ENCODE assay signal across 8 cellular contexts in the genomic region with DNA sequence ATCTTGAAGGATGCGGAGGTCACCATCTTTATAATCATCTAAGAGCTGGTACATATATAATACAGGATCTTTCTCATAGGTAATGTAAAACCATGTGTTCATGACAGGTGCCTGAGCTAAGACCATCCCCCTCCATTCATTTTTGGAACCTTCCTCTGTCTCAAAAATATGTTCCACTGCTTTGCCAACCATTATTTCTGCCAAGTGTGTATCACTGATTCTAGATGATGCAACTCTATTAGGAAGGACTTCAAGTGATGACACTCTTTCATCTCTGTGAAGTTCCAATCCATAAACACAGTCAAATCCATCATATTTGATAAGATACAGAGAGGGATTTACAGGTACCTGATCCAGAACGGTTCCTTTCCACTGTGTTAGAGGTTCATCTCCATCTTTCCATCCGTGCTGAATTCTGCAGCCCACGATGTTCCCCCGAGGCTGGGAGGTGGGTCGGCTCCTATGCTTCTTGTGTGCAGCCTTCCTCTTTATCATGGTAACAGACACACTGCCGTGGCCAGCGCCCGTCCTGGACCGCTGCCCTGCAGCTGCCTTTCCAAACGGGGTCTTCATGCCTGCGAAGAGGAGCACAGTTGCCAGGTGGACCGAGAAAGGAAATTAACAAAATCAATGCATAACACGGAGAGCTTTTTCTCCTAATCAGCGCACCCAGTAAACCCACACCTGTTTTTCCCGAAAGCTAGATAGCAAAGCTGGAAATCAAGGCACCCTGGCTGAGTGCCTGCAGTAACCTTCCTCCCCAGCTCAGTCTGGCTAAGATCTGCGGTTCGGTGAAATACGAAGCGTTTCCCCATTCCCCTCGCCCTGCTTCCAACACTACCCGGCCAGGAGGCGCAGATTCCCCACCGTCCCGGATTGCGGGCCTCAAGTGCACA. TPM values are rescaled to one million over a fixed set of nuclear protein-coding genes. Genes with fewer than 3 reads are reported as not detected.
A peak's percentile ranks its signal among the peaks of the same experiment; 100 is the strongest.
DNase-seq lines count a peak whose midpoint lies in the region; ATAC-seq, FAIRE-seq and TF ChIP-seq lines count a peak whose summit lies in the region.

No MANE protein-coding gene starts in this region.

- H3K4me2 ChIP-seq in A549 (peak overlapping the region; percentile 90), GM23338 (peak overlapping the region; percentile 70)

- peaks cover 21% of the 10 kb centered on the region; the same call in 2 of the 3 replicates for H3K4me1 Mint-ChIP-seq in GM23338
- H3K4me1 Mint-ChIP-seq in activated naive CD8-positive, alpha-beta T cell treated with anti-CD3 and anti-CD28 coated beads, Interleukin-2, amount 10 ng/mL, durations not matched to agents 7 days and 5 days, result peaks cover 15% of the 10 kb centered on the region

- no peak for TF ChIP-seq RAD21 in A549 (conservative IDR thresholded peaks at IDR 0.05 in 1 of 2, IDR thresholded peaks at IDR 0.05 in 1 of 2)

- TF ChIP-seq EP300 in A549 (IDR thresholded peaks at IDR 0.05), result no peak

- H3K27me3 ChIP-seq in GM23338 (ENCODE audit: insufficient read depth) (no peaks in the 10 kb centered on the region), iPS DF 6.9 (ENCODE audit: control insufficient read depth, insufficient read depth, low read length) (no peaks in the 10 kb centered on the region), skeletal muscle tissue (ENCODE audit: control insufficient read depth in 3 of 3, insufficient read depth in 3 of 3, low read length in 3 of 3) (peaks cover 0 to 2% (median 0%) of the 10 kb centered on the region in 3 donors)

- H3K9me3 Mint-ChIP-seq in GM23338, result no peaks in the 10 kb centered on the region
- H3K9me3 Mint-ChIP-seq in activated naive CD8-positive, alpha-beta T cell treated with anti-CD3 and anti-CD28 coated beads, Interleukin-2, amount 10 ng/mL, durations not matched to agents 7 days and 5 days, result no peaks in the 10 kb centered on the region

- POLR2A ChIA-PET in A549 (lab: Yijun Ruan, JAX), result interaction anchor here (0.6 to 1.7 kb wide), 5 partner anchors 17 to 268 kb away, joined by 3 to 8 read pairs (median 4); a partner anchor contains a TSS
- POLR2A ChIA-PET in activated naive CD8-positive, alpha-beta T cell treated with anti-CD3 and anti-CD28 coated beads, Interleukin-2, amount 10 ng/mL, durations not matched to agents 7 days and 5 days (lab: Charles Lee), result interaction anchor here (0.6 to 1.9 kb wide), 2 partner anchors 9 to 580 kb away, joined by 3 to 4 read pairs; no protein-coding TSS in a partner anchor

- WGBS in A549 (ENCODE audit: missing lambda C conversion rate), result 54% methylated on average over 17 of the region's 26 CpGs
- no CpG with 5 or more reads among the region's 26 CpGs for WGBS in iPS DF 6.9 (ENCODE audit: insufficient coverage, insufficient read length)

- no peaks in the 10 kb centered on the region for H4K20me1 ChIP-seq in GM23338 (replicated peaks; ENCODE audit: insufficient read depth)

- H3K9me3 ChIP-seq in A549 (no peaks in the 10 kb centered on the region), iPS DF 6.9 (ENCODE audit: control insufficient read depth, insufficient read depth, low read length) (no peaks in the 10 kb centered on the region), skeletal muscle tissue (ENCODE audit: control insufficient read depth in 3 of 3, low read length in 3 of 3) (no peaks in the 10 kb centered on the region)

- H3K9ac ChIP-seq in skeletal muscle tissue (ENCODE audit: low read depth in 1 of 3, low read length in 3 of 3), result peak overlapping the region; percentile 34 to 85 (median 76)

- H2AFZ ChIP-seq in GM23338, result peak overlapping the region; percentile 84; the same call in 1 of the 2 replicates

- H3K4me1 ChIP-seq in A549 (peaks cover 8% of the 10 kb centered on the region; the same call in 2 of the 3 replicates), GM23338 (ENCODE audit: insufficient read depth) (peaks cover 12% of the 10 kb centered on the region), iPS DF 6.9 (ENCODE audit: control insufficient read depth, insufficient read depth, low read length) (no peaks in the 10 kb centered on the region), skeletal muscle tissue (ENCODE audit: control insufficient read depth in 3 of 3, insufficient read depth in 3 of 3, low read length in 3 of 3) (peaks cover 2 to 9% (median 5%) of the 10 kb centered on the region in 3 donors)

- no peaks in the 10 kb centered on the region for H3F3A ChIP-seq in GM23338 (replicated peaks; ENCODE audit: low read depth)

- no peak for TF ChIP-seq POLR2A in A549 (IDR thresholded peaks at IDR 0.05; ENCODE audit: low read length)

- H3K4me3 Mint-ChIP-seq in GM23338, result peak overlapping the region; percentile 93
- peak overlapping the region; percentile 87 for H3K4me3 Mint-ChIP-seq in activated naive CD8-positive, alpha-beta T cell treated with anti-CD3 and anti-CD28 coated beads, Interleukin-2, amount 10 ng/mL, durations not matched to agents 7 days and 5 days

- peak overlapping the region; percentile 86 for H3K27ac Mint-ChIP-seq in GM23338
- H3K27ac Mint-ChIP-seq in activated naive CD8-positive, alpha-beta T cell treated with anti-CD3 and anti-CD28 coated beads, Interleukin-2, amount 10 ng/mL, durations not matched to agents 7 days and 5 days, result peak overlapping the region; percentile 85

- no peaks in the 10 kb centered on the region for H3K9me2 ChIP-seq in GM23338 (ENCODE audit: insufficient read depth)

- peaks cover 17% of the 10 kb centered on the region for H3K79me2 ChIP-seq in GM23338 (replicated peaks; ENCODE audit: insufficient read depth)

- H3K27ac ChIP-seq in A549 (peak overlapping the region; percentile 84 to 97), GM23338 (ENCODE audit: low read depth) (no peak overlapping the region), iPS DF 6.9 (ENCODE audit: low read length) (no peak overlapping the region), skeletal muscle tissue (ENCODE audit: low read depth, low read length) (peak overlapping the region; percentile 47)

- H3K4me3 ChIP-seq in A549 (peak overlapping the region; percentile 74), GM23338 (peak overlapping the region; percentile 72), iPS DF 6.9 (ENCODE audit: low read length) (peak overlapping the region; percentile 82; the same call in 1 of the 2 replicates), skeletal muscle tissue (ENCODE audit: low read length in 3 of 3) (peak overlapping the region; percentile 66 to 83 (median 78))

- CTCF ChIA-PET in A549 (lab: Yijun Ruan, JAX), result interaction anchor here (1.0 to 1.4 kb wide), 2 partner anchors 15 to 16 kb away, joined by 3 to 4 read pairs; no protein-coding TSS in a partner anchor

- peaks cover 4% of the 10 kb centered on the region for H3K27me3 Mint-ChIP-seq in GM23338 (ENCODE audit: insufficient read depth, low read depth, poor library complexity)
- no peaks in the 10 kb centered on the region for H3K27me3 Mint-ChIP-seq in activated naive CD8-positive, alpha-beta T cell treated with anti-CD3 and anti-CD28 coated beads, Interleukin-2, amount 10 ng/mL, durations not matched to agents 7 days and 5 days

- no peak for DNase-seq in A549 (ENCODE audit: low read depth in 1 of 2, low spot score in 1 of 2)
- DNase-seq in GM23338 (ENCODE audit: low spot score), result no peak
- no peak for DNase-seq in activated naive CD8-positive, alpha-beta T cell treated with anti-CD3 and anti-CD28 coated beads, Interleukin-2, amount 10 ng/mL, durations not matched to agents 7 days and 5 days
- DNase-seq in iPS DF 6.9 (ENCODE audit: low read depth, low spot score), result no peak
- DNase-seq in NCI-H1694 (lab: John Stamatoyannopoulos, UW), result no peak

- H3K36me3 ChIP-seq in GM23338 (ENCODE audit: insufficient read depth), result peaks cover 7% of the 10 kb centered on the region; the same call in 1 of the 2 replicates
- no peaks in the 10 kb centered on the region for H3K36me3 ChIP-seq in iPS DF 6.9 (ENCODE audit: control insufficient read depth, insufficient read depth, low read length)
- H3K36me3 ChIP-seq in skeletal muscle tissue (ENCODE audit: control insufficient read depth in 3 of 3, insufficient read depth in 3 of 3, low read length in 3 of 3), result peaks cover 0 to 8% (median 0%) of the 10 kb centered on the region in 3 donors

- ATAC-seq in A549 (no peak), GM23338 (peak; percentile 16), GM18498 (IDR thresholded peaks at IDR 0.05; ENCODE audit: unreplicated experiment) (no peak), HG02571 (IDR thresholded peaks at IDR 0.05; ENCODE audit: unreplicated experiment) (no peak)
- no peak for ATAC-seq in activated naive CD8-positive, alpha-beta T cell treated with anti-CD3 and anti-CD28 coated beads, Interleukin-2, amount 10 ng/mL, durations not matched to agents 7 days and 5 days (ENCODE audit: low read depth)

- no peak for TF ChIP-seq CTCF in A549 (IDR thresholded peaks at IDR 0.05)
- no peak for TF ChIP-seq CTCF in GM23338 (conservative IDR thresholded peaks at IDR 0.05; ENCODE audit: low read depth in 2 of 2)

- H3K36me3 Mint-ChIP-seq in GM23338 (ENCODE audit: low read depth), result peaks cover 50% of the 10 kb centered on the region
- H3K36me3 Mint-ChIP-seq in activated naive CD8-positive, alpha-beta T cell treated with anti-CD3 and anti-CD28 coated beads, Interleukin-2, amount 10 ng/mL, durations not matched to agents 7 days and 5 days, result peaks cover 13% of the 10 kb centered on the region

- no peak for FAIRE-seq in A549 (lab: Jason Lieb, UNC)

TF ChIP-seq in A549, 52 proteins besides CTCF, POLR2A, EP300 and RAD21 (continues in another document):
- TF ChIP-seq CBX2 (IDR thresholded peaks at IDR 0.05; ENCODE audit: borderline replicate concordance, low read depth) (no peak), CBX8 (IDR thresholded peaks at IDR 0.05) (no peak)
- TF ChIP-seq, protein P1, sequence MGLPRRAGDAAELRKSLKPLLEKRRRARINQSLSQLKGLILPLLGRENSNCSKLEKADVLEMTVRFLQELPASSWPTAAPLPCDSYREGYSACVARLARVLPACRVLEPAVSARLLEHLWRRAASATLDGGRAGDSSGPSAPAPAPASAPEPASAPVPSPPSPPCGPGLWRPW (IDR thresholded peaks at IDR 0.05), result no peak

RNA-seq across cellular contexts. Expression of a gene that starts 0.7 kb away (rescaled TPM):
- polyA plus RNA-seq in A549 (2011; rRNA removed) (15.4 and 17.5 TPM in 2 replicates), A549 (2017; fragmentation: RNase III; extraction: RNeasy Plus Mini Kit Qiagen cat#74134 plus additional on column Dnase treatment) (10.3 to 11.6 TPM (median 10.8 TPM) in 3 replicates), GM23338 (2016; fragmentation: Nextera tagmentation; extraction: Ambion mirVana) (14.8 and 14.9 TPM in 2 replicates)
- 5.4 and 6.2 TPM in 2 replicates for polyA plus RNA-seq in A549 (2012; cell fraction: cytosol; rRNA removed)
- polyA plus RNA-seq in A549 (2012; cell fraction: nucleus; rRNA removed), result 14.3 and 16.1 TPM in 2 replicates
- 8.4 and 8.6 TPM in 2 replicates for polyA minus RNA-seq in A549 (2011; rRNA and poly(A)+ RNA removed)
- total RNA-seq in GM23338 (2014; rRNA removed; shearing (Covaris generic)), result 13.0 and 18.2 TPM in 2 replicates
- total RNA-seq in activated naive CD8-positive, alpha-beta T cell treated with anti-CD3 and anti-CD28 coated beads, Interleukin-2, amount 10 ng/mL, durations not matched to agents 7 days and 5 days, result 10 to 100 TPM; 11.3 to 12.7 TPM
- 11.0 TPM for total RNA-seq in skeletal muscle tissue

Comparison
In these comparisons a context has a peak if more than half of its experiments do, and no peak if none do; other contexts are left out.
1. H3K27ac ChIP-seq: peak in A549 (2 of 2) and skeletal muscle tissue (single experiment); none in GM23338 (single experiment) and iPS DF 6.9 (single experiment).
2. Peak in every context shown above with its lines, with median percentiles within 50 percentile points of each other: H3K4me3 ChIP-seq.